19 cellular contexts compared by ENCODE assay signal in genomic region chr1:102853701-102854187, GRCh38.
DNase-seq lines count a peak whose midpoint lies in the region; ATAC-seq, FAIRE-seq and TF ChIP-seq lines count a peak whose summit lies in the region.
"Had no signal": no experiment of that assay in that cellular context is flagged by ENCODE, and none has a peak within 500 bp of the region (broad histone marks: within the 10 kb centered on the region; RNA-seq: fewer than 3 reads in every experiment).

No MANE protein-coding gene starts in this region.

- intact Hi-C loops in lower lobe of right lung (cut with DNase I): no loop called here

- FAIRE-seq in frontal cortex (lab: Jason Lieb, UNC): no peak

- 92 to 96% methylated on average over 33 to 43 of the region's 50 CpGs for WGBS in upper lobe of left lung, 2 donors

- H3K4me1 ChIP-seq in lower lobe of right lung (no peaks in the 10 kb centered on the region), upper lobe of left lung (no peaks in the 10 kb centered on the region)
- H3K4me1 ChIP-seq: BE2C, SJSA1 had no signal

- H3K27ac ChIP-seq in SK-N-MC (peak overlapping the region; percentile 84; the same call in 1 of the 2 replicates), lower lobe of right lung (no peak overlapping the region), upper lobe of left lung (no peak overlapping the region)
- H3K27ac ChIP-seq: PC-9, SJSA1 had no signal

- no peaks in the 10 kb centered on the region for H3K36me3 ChIP-seq in SK-N-MC (ENCODE audit: insufficient read depth, low read length)
- no peaks in the 10 kb centered on the region for H3K36me3 ChIP-seq in lower lobe of right lung
- H3K36me3 ChIP-seq in upper lobe of left lung: no peaks in the 10 kb centered on the region
- H3K36me3 ChIP-seq: BE2C, SJSA1 had no signal

- ATAC-seq in lower lobe of right lung: peak; percentile 28 to 35
- peak; percentile 40 to 49 for ATAC-seq in upper lobe of left lung (ENCODE audit: low FRiP score in 2 of 2)

- DNase-seq in NCI-H748 (lab: John Stamatoyannopoulos, UW; ENCODE audit: unreplicated experiment) (peak; percentile 10), NCI-H748 treated with DMSO at 0.1 percent for 48 hours (lab: John Stamatoyannopoulos, UW) (no peak), SK-N-MC (ENCODE audit: low read depth, low spot score) (no peak), lower lobe of right lung (no peak), upper lobe of left lung (peak in 1 of 2 donors; percentile 81), GM19238 (ENCODE audit: insufficient read length, low spot score) (no peak), MV-4-11 (lab: John Stamatoyannopoulos, UW) (no peak), frontal cortex (ENCODE audit: low spot score in 2 of 2) (no peak)
- DNase-seq: 8988T; BE2C; Calu3; CD4-positive, alpha-beta T cell; DMS53; NCI-H1092 treated with DMSO at 0.1 percent for 48 hours; NCI-H187; NCI-H774; PC-9; SW 1271 had no signal

- H3K27me3 ChIP-seq in lower lobe of right lung (ENCODE audit: low read depth): no peaks in the 10 kb centered on the region
- no peaks in the 10 kb centered on the region for H3K27me3 ChIP-seq in upper lobe of left lung
- H3K27me3 ChIP-seq: BE2C, SJSA1 had no signal

- H3K4me3 ChIP-seq in SK-N-MC (no peak overlapping the region), lower lobe of right lung (no peak overlapping the region), upper lobe of left lung (no peak overlapping the region)
- H3K4me3 ChIP-seq: PC-9, SJSA1 had no signal

- peak overlapping the region; percentile 51 for H3K9ac ChIP-seq in SK-N-MC (ENCODE audit: insufficient read length)

- H3K9me3 ChIP-seq in SK-N-MC (ENCODE audit: low read depth, low read length) (no peaks in the 10 kb centered on the region; the same call in 1 of the 2 replicates), lower lobe of right lung (no peaks in the 10 kb centered on the region), upper lobe of left lung (peaks cover 0 to 11% (median 0%) of the 10 kb centered on the region in 4 donors)
- H3K9me3 ChIP-seq: BE2C, SJSA1 had no signal

- no peak for TF ChIP-seq EP300 in upper lobe of left lung (IDR thresholded peaks at IDR 0.05)

- no peak for TF ChIP-seq POLR2A in upper lobe of left lung (IDR thresholded peaks at IDR 0.05)

- TF ChIP-seq CTCF in lower lobe of right lung (IDR thresholded peaks at IDR 0.05) (no peak), upper lobe of left lung (IDR thresholded peaks at IDR 0.05) (no peak)
